Comparison of ENCODE assay signal across 15 cellular contexts in the genomic region with DNA sequence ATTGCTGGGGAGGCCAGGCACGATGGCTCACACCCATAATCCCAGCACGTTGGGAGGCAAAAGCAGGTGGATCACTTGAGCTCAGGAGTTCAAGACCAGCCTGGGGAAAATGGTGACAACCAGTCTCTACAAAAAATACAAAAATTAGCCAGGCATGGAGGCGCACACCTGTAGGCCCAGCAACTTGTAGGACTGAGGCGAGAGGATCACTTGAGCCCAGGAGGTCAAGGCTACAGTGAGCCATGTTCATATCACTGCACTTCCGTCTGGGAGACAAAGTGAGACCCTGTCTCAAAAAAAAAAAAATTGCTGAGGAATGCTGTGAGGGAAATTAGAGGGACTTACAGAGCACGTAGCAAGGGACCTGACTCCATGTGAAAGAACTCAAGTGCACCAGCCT.
"Had no signal": no experiment of that assay in that cellular context is flagged by ENCODE, and none has a peak within 500 bp of the region (broad histone marks: within the 10 kb centered on the region; RNA-seq: fewer than 3 reads in every experiment).

No MANE protein-coding gene starts in this region.

- H3K9me3 Mint-ChIP-seq: activated CD4-positive, alpha-beta memory T cell treated with anti-CD3 and anti-CD28 coated beads for 36 hours; dendritic cell treated with granulocyte-macrophage colony-stimulating factor and Interleukin-4, amounts not matched to agents 40 ng/mL and 50 ng/mL, for 4 days; effector memory CD8-positive, alpha-beta T cell; immature natural killer cell; naive thymus-derived CD4-positive, alpha-beta T cell had no signal

- ATAC-seq: effector memory CD8-positive, alpha-beta T cell; esophagus mucosa; naive thymus-derived CD4-positive, alpha-beta T cell had no signal

- H2AFZ ChIP-seq: parathyroid adenoma had no signal

- DNase-seq: activated CD4-positive, alpha-beta memory T cell treated with anti-CD3 and anti-CD28 coated beads for 36 hours; anterior cingulate cortex; cerebellar nuclear complex; effector memory CD8-positive, alpha-beta T cell; glutamatergic neuron; immature natural killer cell; naive thymus-derived CD4-positive, alpha-beta T cell; retina; substantia nigra; upper lobe of left lung had no signal

- H3K79me2 ChIP-seq: parathyroid adenoma had no signal

- H3K27me3 Mint-ChIP-seq: activated CD4-positive, alpha-beta memory T cell treated with anti-CD3 and anti-CD28 coated beads for 36 hours; activated naive CD8-positive, alpha-beta T cell; dendritic cell treated with granulocyte-macrophage colony-stimulating factor and Interleukin-4, amounts not matched to agents 40 ng/mL and 50 ng/mL, for 4 days; effector memory CD8-positive, alpha-beta T cell; naive thymus-derived CD4-positive, alpha-beta T cell had no signal

- H3K4me3 Mint-ChIP-seq: activated CD4-positive, alpha-beta memory T cell treated with anti-CD3 and anti-CD28 coated beads for 36 hours; activated naive CD8-positive, alpha-beta T cell; dendritic cell treated with granulocyte-macrophage colony-stimulating factor and Interleukin-4, amounts not matched to agents 40 ng/mL and 50 ng/mL, for 4 days; effector memory CD8-positive, alpha-beta T cell; immature natural killer cell; naive thymus-derived CD4-positive, alpha-beta T cell had no signal

- H3K4me3 ChIP-seq: lung, upper lobe of left lung had no signal

- H3K27ac ChIP-seq: parathyroid adenoma had no signal

- H3K4me1 ChIP-seq: parathyroid adenoma had no signal

- H3K9me3 ChIP-seq: upper lobe of left lung had no signal

- H3K27me3 ChIP-seq: upper lobe of left lung had no signal

- H3K27ac Mint-ChIP-seq: activated CD4-positive, alpha-beta memory T cell treated with anti-CD3 and anti-CD28 coated beads for 36 hours; activated naive CD8-positive, alpha-beta T cell; dendritic cell treated with granulocyte-macrophage colony-stimulating factor and Interleukin-4, amounts not matched to agents 40 ng/mL and 50 ng/mL, for 4 days; effector memory CD8-positive, alpha-beta T cell; immature natural killer cell; naive thymus-derived CD4-positive, alpha-beta T cell had no signal
